Comparison of ENCODE assay signal across 22 cellular contexts in the genomic region with DNA sequence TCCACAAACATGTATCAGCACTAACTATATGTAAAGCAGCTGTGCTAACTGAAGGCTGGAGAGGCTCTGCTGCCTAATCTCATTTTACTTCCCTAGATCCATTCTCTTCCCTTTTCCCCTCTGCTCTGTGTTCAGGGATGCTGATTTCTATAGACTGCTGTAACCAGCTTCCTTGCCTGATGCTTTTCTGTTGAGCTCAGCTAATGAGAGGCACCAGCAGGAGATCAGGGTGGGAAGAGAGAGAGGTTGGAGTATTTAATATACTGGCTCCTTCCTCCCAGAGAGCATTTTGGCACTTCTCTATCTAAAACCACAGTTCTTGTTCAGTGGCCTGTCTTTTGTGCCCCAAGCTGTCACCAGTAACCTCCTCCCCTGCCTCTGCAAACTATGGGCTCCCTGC.
DNase-seq lines count a peak whose midpoint lies in the region; TF ChIP-seq lines count a peak whose summit lies in the region.
"Had no signal": no experiment of that assay in that cellular context is flagged by ENCODE, and none has a peak within 500 bp of the region (broad histone marks: within the 10 kb centered on the region; RNA-seq: fewer than 3 reads in every experiment).

No MANE protein-coding gene starts in this region.

- TF ChIP-seq CTCF in brain (conservative IDR thresholded peaks at IDR 0.05): no peak

- POLR2A ChIA-PET in activated CD4-positive, alpha-beta T cell treated with anti-CD3 and anti-CD28 coated beads, Interleukin-2, amount 10 ng/mL, durations not matched to agents 7 days and 5 days (lab: Charles Lee): no interaction called here

- H3K4me3 Mint-ChIP-seq in brain: peak overlapping the region in 1 of 5 experiments; percentile 6
- H3K4me3 Mint-ChIP-seq in activated CD4-positive, alpha-beta T cell treated with anti-CD3 and anti-CD28 coated beads, Interleukin-2, amount 10 ng/mL, durations not matched to agents 7 days and 5 days: no peak overlapping the region
- H3K4me3 Mint-ChIP-seq: activated CD8-positive, alpha-beta T cell treated with anti-CD3 and anti-CD28 coated beads for 36 hours; CD4-positive, alpha-beta memory T cell; T-helper 17 cell had no signal

- no peaks in the 10 kb centered on the region for H3K9me3 Mint-ChIP-seq in brain
- no peaks in the 10 kb centered on the region for H3K9me3 Mint-ChIP-seq in activated CD4-positive, alpha-beta T cell treated with anti-CD3 and anti-CD28 coated beads, Interleukin-2, amount 10 ng/mL, durations not matched to agents 7 days and 5 days
- H3K9me3 Mint-ChIP-seq: activated T-helper 2 cell treated with anti-CD3 and anti-CD28 coated beads, Interferon-gamma antibody, Interleukin-2, Interleukin-4, amounts not matched to agents 10 μg/mL and 5 μg/mL and 100 μg/mL, durations not matched to agents 14 hours and 24 hours and 36 hours had no signal

- H3K4me1 Mint-ChIP-seq in brain: peaks cover 40% of the 10 kb centered on the region
- H3K4me1 Mint-ChIP-seq in activated CD4-positive, alpha-beta T cell treated with anti-CD3 and anti-CD28 coated beads, Interleukin-2, amount 10 ng/mL, durations not matched to agents 7 days and 5 days: no peaks in the 10 kb centered on the region
- H3K4me1 Mint-ChIP-seq: CD4-positive, alpha-beta memory T cell; T-helper 17 cell had no signal

- no peaks in the 10 kb centered on the region for H3K27me3 Mint-ChIP-seq in brain
- no peaks in the 10 kb centered on the region for H3K27me3 Mint-ChIP-seq in activated CD4-positive, alpha-beta T cell treated with anti-CD3 and anti-CD28 coated beads, Interleukin-2, amount 10 ng/mL, durations not matched to agents 7 days and 5 days
- H3K27me3 Mint-ChIP-seq: activated CD8-positive, alpha-beta T cell treated with anti-CD3 and anti-CD28 coated beads for 36 hours; CD4-positive, alpha-beta memory T cell; T-helper 17 cell had no signal

- H3K36me3 Mint-ChIP-seq in brain: no peaks in the 10 kb centered on the region
- H3K36me3 Mint-ChIP-seq in activated CD4-positive, alpha-beta T cell treated with anti-CD3 and anti-CD28 coated beads, Interleukin-2, amount 10 ng/mL, durations not matched to agents 7 days and 5 days (ENCODE audit: low read depth): no peaks in the 10 kb centered on the region
- H3K36me3 Mint-ChIP-seq: activated naive CD4-positive, alpha-beta T cell treated with anti-CD3 and anti-CD28 coated beads, Interleukin-2, amount 50 U/mL, for 72 hours; CD4-positive, alpha-beta memory T cell had no signal

- peak overlapping the region; percentile 5 to 81 (median 36) for H3K27ac Mint-ChIP-seq in brain
- no peak overlapping the region for H3K27ac Mint-ChIP-seq in activated CD4-positive, alpha-beta T cell treated with anti-CD3 and anti-CD28 coated beads, Interleukin-2, amount 10 ng/mL, durations not matched to agents 7 days and 5 days
- H3K27ac Mint-ChIP-seq: activated CD8-positive, alpha-beta T cell treated with anti-CD3 and anti-CD28 coated beads for 36 hours; activated naive CD4-positive, alpha-beta T cell treated with anti-CD3 and anti-CD28 coated beads, Interleukin-2, amount 50 U/mL, for 72 hours; activated T-helper 2 cell treated with anti-CD3 and anti-CD28 coated beads, Interferon-gamma antibody, Interleukin-2, Interleukin-4, amounts not matched to agents 10 μg/mL and 5 μg/mL and 100 μg/mL, durations not matched to agents 14 hours and 24 hours and 36 hours; CD4-positive, alpha-beta memory T cell; T-helper 17 cell had no signal

- peak; percentile 54 for DNase-seq in NCI-H748 (lab: John Stamatoyannopoulos, UW; ENCODE audit: unreplicated experiment)
- DNase-seq in NCI-H748 treated with DMSO at 0.1 percent for 48 hours (lab: John Stamatoyannopoulos, UW): no peak
- peak; percentile 58 for DNase-seq in NCI-H345 (lab: John Stamatoyannopoulos, UW)
- DNase-seq in activated CD4-positive, alpha-beta T cell treated with anti-CD3 and anti-CD28 coated beads, Interleukin-2, amount 10 ng/mL, durations not matched to agents 7 days and 5 days: no peak
- no peak for DNase-seq in dermis blood vessel endothelial cell
- DNase-seq in nucleus accumbens (lab: John Stamatoyannopoulos, UW): no peak
- DNase-seq in mucosa of gallbladder (ENCODE audit: low spot score): no peak
- DNase-seq: activated CD4-positive, alpha-beta T cell treated with anti-CD3 and anti-CD28 coated beads for 1 hour; activated CD8-positive, alpha-beta T cell treated with anti-CD3 and anti-CD28 coated beads for 36 hours; anterior cingulate cortex; CD4-positive, alpha-beta memory T cell; esophagus squamous epithelium; foreskin melanocyte; GOT3; left cardiac atrium; NCI-H524 treated with DMSO at 0.1 percent for 48 hours; psoas muscle; stimulated activated naive CD4-positive, alpha-beta T cell; T-helper 17 cell had no signal

- CTCF ChIA-PET in activated CD4-positive, alpha-beta T cell treated with anti-CD3 and anti-CD28 coated beads, Interleukin-2, amount 10 ng/mL, durations not matched to agents 7 days and 5 days (lab: Charles Lee): no interaction called here

Comparison
In these comparisons a context has a peak if more than half of its experiments do, and no peak if none do; other contexts are left out.
1. DNase-seq: peak in NCI-H748 (single experiment) and NCI-H345 (single experiment); none in NCI-H748 treated with DMSO at 0.1 percent for 48 hours (single experiment), activated CD4-positive, alpha-beta T cell treated with anti-CD3 and anti-CD28 coated beads, Interleukin-2, amount 10 ng/mL, durations not matched to agents 7 days and 5 days (single experiment), dermis blood vessel endothelial cell (single experiment), nucleus accumbens (0 of 56) and mucosa of gallbladder (single experiment).